11 cellular contexts compared by ENCODE assay signal in genomic region chr3:183537295-183537730, GRCh38. TPM values are rescaled to one million over a fixed set of nuclear protein-coding genes. Genes with fewer than 3 reads are reported as not detected.
DNase-seq lines count a peak whose midpoint lies in the region; ATAC-seq lines count a peak whose summit lies in the region.
"Had no signal": no experiment of that assay in that cellular context is flagged by ENCODE, and none has a peak within 500 bp of the region (broad histone marks: within the 10 kb centered on the region; RNA-seq: fewer than 3 reads in every experiment).

No MANE protein-coding gene starts in this region.

- no peaks in the 10 kb centered on the region for H3K27me3 Mint-ChIP-seq in T-helper 17 cell

- no peaks in the 10 kb centered on the region for H3K9me3 ChIP-seq in T-helper 17 cell (ENCODE audit: control insufficient read depth, low read length, poor library complexity, severe bottlenecking)

- intact Hi-C loops in head of caudate nucleus (cut with DNase I), result no loop called here

- H3K4me1 Mint-ChIP-seq in T-helper 17 cell, result peaks cover 62% of the 10 kb centered on the region

- peak; percentile 34 for ATAC-seq in T-helper 17 cell
- no peak for ATAC-seq in HG02623 (IDR thresholded peaks at IDR 0.05; ENCODE audit: unreplicated experiment)
- ATAC-seq in GM21526 (IDR thresholded peaks at IDR 0.05; ENCODE audit: low FRiP score, unreplicated experiment), result no peak

- peaks cover 15% of the 10 kb centered on the region for H3K36me3 Mint-ChIP-seq in T-helper 17 cell (ENCODE audit: low read depth)

- peak overlapping the region; percentile 53 for H3K4me3 Mint-ChIP-seq in T-helper 17 cell

- no peak overlapping the region for H3K4me3 ChIP-seq in skeletal muscle cell (ENCODE audit: low read depth, low read length)

- peak overlapping the region; percentile 79 for H3K27ac Mint-ChIP-seq in T-helper 17 cell

- DNase-seq in GOT3 (lab: John Stamatoyannopoulos, UW) (peak; percentile 22), T-helper 17 cell (no peak), head of caudate nucleus (peak in 28 of 42 donors; percentile 7 to 75 (median 29)), skeletal muscle cell (ENCODE audit: low read depth) (peak; percentile 61), DMS79 treated with DMSO at 0.1 percent for 48 hours (lab: John Stamatoyannopoulos, UW) (no peak), NCI-H510A (lab: John Stamatoyannopoulos, UW) (no peak)
- DNase-seq: NCI-H526, retina had no signal

RNA-seq across cellular contexts. Expression of gene KLHL6, which starts 18.2 kb away (rescaled TPM):
- 10 to 100 TPM; 29.3 to 35.7 TPM for total RNA-seq in T-helper 17 cell
- total RNA-seq: fibroblast of lung had no signal

Comparison
In these comparisons a context has a peak if more than half of its experiments do, and no peak if none do; other contexts are left out.
1. DNase-seq: peak in GOT3 (single experiment), head of caudate nucleus (28 of 42) and skeletal muscle cell (single experiment); none in T-helper 17 cell (0 of 3), DMS79 treated with DMSO at 0.1 percent for 48 hours (single experiment) and NCI-H510A (single experiment).